Comparison of ENCODE assay signal across 29 cellular contexts in the genomic region with DNA sequence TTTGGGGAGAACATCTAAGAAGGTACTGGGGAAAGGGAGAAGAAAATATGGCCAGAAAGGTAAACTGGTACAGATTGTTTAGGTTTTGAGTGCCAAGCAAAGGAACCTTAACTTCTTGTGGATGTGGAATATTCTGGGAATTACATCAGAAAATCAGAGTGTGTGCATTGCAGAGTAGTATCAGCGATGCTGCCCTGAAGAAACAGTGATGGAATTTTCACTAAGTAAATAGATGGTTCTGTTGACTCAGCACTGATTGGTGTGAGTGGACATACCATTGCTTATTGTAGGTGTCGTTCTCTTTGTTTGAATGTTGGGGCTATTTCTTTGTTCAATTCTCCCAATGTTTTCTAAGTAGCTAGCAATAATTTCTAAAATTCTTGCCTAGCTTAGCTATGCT. TPM values are rescaled to one million over a fixed set of nuclear protein-coding genes. Genes with fewer than 3 reads are reported as not detected.
"Had no signal": no experiment of that assay in that cellular context is flagged by ENCODE, and none has a peak within 500 bp of the region (broad histone marks: within the 10 kb centered on the region; RNA-seq: fewer than 3 reads in every experiment).

No MANE protein-coding gene starts in this region.

- H3K9me3 Mint-ChIP-seq: natural killer cell had no signal

- H3K27ac ChIP-seq: left ventricle myocardium inferior, neural progenitor cell, neutrophil, ovary, right atrium auricular region, skin epidermis, stomach, testis, thyroid gland, transverse colon, upper lobe of left lung, vagina had no signal

- H3K9me3 ChIP-seq: neutrophil, stomach, testis, thyroid gland, transverse colon, vagina had no signal

- H3K27me3 ChIP-seq: neural progenitor cell, neutrophil, ovary, right atrium auricular region, stomach, testis, thyroid gland, transverse colon, upper lobe of left lung, vagina had no signal

- DNase-seq: islet precursor cell; left ventricle myocardium inferior; mesendoderm; naive B cell; natural killer cell; nephron progenitor cell; ovary; stimulated activated CD4-positive, alpha-beta T cell treated with anti-CD3 and anti-CD28 coated beads, Interleukin-12 subunit alpha, Interleukin-12 subunit beta, amount 100 ng/mL, for 4 hours; stimulated activated CD4-positive, alpha-beta T cell treated with anti-CD3 and anti-CD28 coated beads, Interleukin-15, amount 100 ng/mL, for 24 hours; stimulated activated CD4-positive, alpha-beta T cell treated with anti-CD3 and anti-CD28 coated beads, Interleukin-2, amount 100 ng/mL, for 24 hours; stimulated activated CD4-positive, alpha-beta T cell treated with anti-CD3 and anti-CD28 coated beads, Interleukin-4, amount 100 ng/mL, for 1 hour; stimulated activated naive B cell treated with anti-CD40 and anti-IgM and Interleukin-4, amounts not matched to agents 10 μg/mL and 1 μg/mL and 100 μg/mL, for 72 hours; stimulated activated naive CD8-positive, alpha-beta T cell treated with anti-CD3 and anti-CD28 coated beads, Interleukin-15, Interleukin-2, amounts not matched to agents 100 U/mL and 50 U/mL, for 24 hours; stomach; testis; thyroid gland; transverse colon; upper lobe of left lung had no signal

- H3K27me3 Mint-ChIP-seq: progenitor cell of endocrine pancreas had no signal

- H3K36me3 ChIP-seq: left ventricle myocardium inferior, neural progenitor cell, neutrophil, ovary, right atrium auricular region, stomach, thyroid gland, transverse colon, upper lobe of left lung, vagina had no signal

- ATAC-seq: natural killer cell; sciatic nerve; stimulated activated naive B cell treated with anti-CD40 and anti-IgM and Interleukin-4, amounts not matched to agents 10 μg/mL and 1 μg/mL and 100 μg/mL, for 72 hours; stimulated activated naive CD8-positive, alpha-beta T cell treated with anti-CD3 and anti-CD28 coated beads, Interleukin-15, Interleukin-2, amounts not matched to agents 100 U/mL and 50 U/mL, for 24 hours had no signal

- H3K4me2 ChIP-seq: neural progenitor cell had no signal

- H3K4me1 Mint-ChIP-seq: naive B cell; natural killer cell; nephron progenitor cell; stimulated activated naive B cell treated with anti-CD40 and anti-IgM and Interleukin-4, amounts not matched to agents 10 μg/mL and 1 μg/mL and 100 μg/mL, for 72 hours had no signal

- H3K27ac Mint-ChIP-seq: mesothelial cell of epicardium; naive B cell; natural killer cell; nephron progenitor cell; neural progenitor cell; stimulated activated naive B cell treated with anti-CD40 and anti-IgM and Interleukin-4, amounts not matched to agents 10 μg/mL and 1 μg/mL and 100 μg/mL, for 72 hours had no signal

- H3K4me3 ChIP-seq: left ventricle myocardium inferior, lung, neural progenitor cell, ovary, right atrium auricular region, skin epidermis, stomach, testis, thyroid gland, transverse colon, upper lobe of left lung, vagina had no signal

- H2AFZ ChIP-seq: neural progenitor cell had no signal

- H3K9ac ChIP-seq: neural progenitor cell had no signal

- H3K4me1 ChIP-seq: neural progenitor cell, stomach, testis, thyroid gland, transverse colon, vagina had no signal

- H3K36me3 Mint-ChIP-seq: mesothelial cell of epicardium; natural killer cell; neural progenitor cell; stimulated activated naive B cell treated with anti-CD40 and anti-IgM and Interleukin-4, amounts not matched to agents 10 μg/mL and 1 μg/mL and 100 μg/mL, for 72 hours had no signal

- H3K4me3 Mint-ChIP-seq: mesothelial cell of epicardium; naive B cell; natural killer cell; nephron progenitor cell; neural progenitor cell; stimulated activated naive B cell treated with anti-CD40 and anti-IgM and Interleukin-4, amounts not matched to agents 10 μg/mL and 1 μg/mL and 100 μg/mL, for 72 hours had no signal

RNA-seq across cellular contexts. Expression of a gene that starts 44.1 kb away (rescaled TPM):
- total RNA-seq: kidney epithelial cell, mononuclear cell, natural killer cell, progenitor cell of endocrine pancreas had no signal
